In the genomic region with DNA sequence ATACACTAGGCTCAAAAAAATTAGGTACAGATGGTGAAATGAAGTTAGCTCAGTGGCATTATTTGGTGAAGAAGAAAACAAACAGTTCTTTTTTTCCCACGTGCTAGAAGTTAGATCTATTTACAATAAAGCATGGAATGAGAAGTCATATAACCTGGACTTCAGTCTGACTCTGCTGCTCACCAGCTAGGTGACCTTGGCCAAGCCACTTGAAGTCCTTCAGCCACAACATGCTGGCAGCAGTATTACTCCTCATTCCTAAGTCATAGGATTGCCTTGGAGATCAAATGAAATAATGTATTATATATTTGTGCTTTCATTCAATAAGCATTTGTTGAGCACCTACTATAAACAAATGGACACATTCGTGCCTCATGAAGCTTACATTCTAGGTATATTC, we compare ENCODE assay signal across 25 cellular contexts. TPM values are rescaled to one million over a fixed set of nuclear protein-coding genes. Genes with fewer than 3 reads are reported as not detected.
"Had no signal": no experiment of that assay in that cellular context is flagged by ENCODE, and none has a peak within 500 bp of the region (broad histone marks: within the 10 kb centered on the region; RNA-seq: fewer than 3 reads in every experiment).

No MANE protein-coding gene starts in this region.

- H3K4me3 ChIP-seq: neural progenitor cell, ovary, psoas muscle, right lobe of liver, sigmoid colon, stomach, thoracic aorta, thyroid gland, tibial nerve, upper lobe of left lung had no signal

- H3K4me2 ChIP-seq: neural progenitor cell had no signal

- H3K9me3 ChIP-seq: ovary, psoas muscle, right lobe of liver, sigmoid colon, stomach, thoracic aorta, thyroid gland, tibial nerve, upper lobe of left lung had no signal

- H3K4me1 ChIP-seq: neural progenitor cell, parathyroid adenoma, psoas muscle, thyroid gland, tibial nerve, upper lobe of left lung had no signal

- DNase-seq: natural killer cell; occipital lobe; ovary; posterior cingulate gyrus; psoas muscle; right cardiac atrium; right lobe of liver; sigmoid colon; small intestine; stimulated activated CD4-positive, alpha-beta T cell treated with anti-CD3 and anti-CD28 coated beads, Interleukin-15, amount 100 ng/mL, for 24 hours; stimulated activated CD4-positive, alpha-beta T cell treated with anti-CD3 and anti-CD28 coated beads, Interleukin-2, amount 100 ng/mL, for 24 hours; stimulated activated CD4-positive, alpha-beta T cell treated with anti-CD3 and anti-CD28 coated beads, Interleukin-2, amount 100 ng/mL, for 48 hours; stimulated activated CD4-positive, alpha-beta T cell treated with anti-CD3 and anti-CD28 coated beads, Interleukin-4, amount 100 ng/mL, for 24 hours; stimulated activated naive B cell treated with anti-CD40 and anti-IgM and Interleukin-4, amounts not matched to agents 10 μg/mL and 1 μg/mL and 100 μg/mL, for 72 hours; stimulated activated naive CD4-positive, alpha-beta T cell treated with Interleukin-2 at 50 U/mL for 16 hours; stomach; thyroid gland; trophoblast cell had no signal

- H3K27ac ChIP-seq: neural progenitor cell, ovary, parathyroid adenoma, psoas muscle, right lobe of liver, sigmoid colon, stomach, thoracic aorta, thyroid gland, tibial nerve, upper lobe of left lung had no signal

- ATAC-seq: natural killer cell; psoas muscle; right cardiac atrium; right lobe of liver; stimulated activated effector memory CD8-positive, alpha-beta T cell treated with anti-CD3 and anti-CD28 coated beads, Interleukin-12 subunit alpha, Interleukin-12 subunit beta, amount 100 ng/mL, for 72 hours; stimulated activated naive B cell treated with anti-CD40 and anti-IgM and Interleukin-4, amounts not matched to agents 10 μg/mL and 1 μg/mL and 100 μg/mL, for 72 hours had no signal

- FAIRE-seq: small intestine, urothelium cell line had no signal

RNA-seq across cellular contexts. Expression of a gene that starts 45.2 kb away (rescaled TPM):
- total RNA-seq: natural killer cell, occipital lobe, right lobe of liver had no signal
